8 cellular contexts compared by ENCODE assay signal in genomic region chr20:53585910-53586309, GRCh38. TPM values are rescaled to one million over a fixed set of nuclear protein-coding genes. Genes with fewer than 3 reads are reported as not detected.
A peak's percentile ranks its signal among the peaks of the same experiment; 100 is the strongest.
DNase-seq lines count a peak whose midpoint lies in the region; ATAC-seq and TF ChIP-seq lines count a peak whose summit lies in the region.
"Not testable (repeated sequence)": the region's sequence is repeated elsewhere in the genome, so short reads cannot be mapped to it uniquely, and the experiment has no call there.

No MANE protein-coding gene starts in this region.

- peaks cover 66% of the 10 kb centered on the region for H3K4me1 Mint-ChIP-seq in activated CD4-positive, alpha-beta T cell treated with anti-CD3 and anti-CD28 coated beads, Interleukin-2, amount 10 ng/mL, durations not matched to agents 24 days and 14 days
- H3K4me1 Mint-ChIP-seq in activated naive CD8-positive, alpha-beta T cell treated with anti-CD3 and anti-CD28 coated beads for 36 hours = peaks cover 69% of the 10 kb centered on the region
- H3K4me1 Mint-ChIP-seq in memory B cell = peaks cover 34% of the 10 kb centered on the region

- peak in 1 of 2 donors; percentile 17 for TF ChIP-seq POLR2A in sigmoid colon (IDR thresholded peaks at IDR 0.05)

- not testable (repeated sequence) for H3K4me3 ChIP-seq in DND-41 (ENCODE audit: low read depth in 1 of 2, low read length in 2 of 2); sigmoid colon
- peak overlapping the region; percentile 43 for H3K4me3 ChIP-seq in OCI-LY1 (ENCODE audit: low read depth, low read length, poor library complexity, severe bottlenecking)
- H3K4me3 ChIP-seq in upper lobe of right lung = peak overlapping the region; percentile 5

- not testable (repeated sequence) for TF ChIP-seq EP300 in sigmoid colon (IDR thresholded peaks at IDR 0.05)

- peak overlapping the region; percentile 81 for H3K4me3 Mint-ChIP-seq in activated CD4-positive, alpha-beta T cell treated with anti-CD3 and anti-CD28 coated beads, Interleukin-2, amount 10 ng/mL, durations not matched to agents 24 days and 14 days
- peak overlapping the region; percentile 68 for H3K4me3 Mint-ChIP-seq in activated naive CD8-positive, alpha-beta T cell treated with anti-CD3 and anti-CD28 coated beads for 36 hours
- H3K4me3 Mint-ChIP-seq in memory B cell = peak overlapping the region; percentile 67

- 42 to 64% methylated on average over 5 of the region's 5 CpGs for WGBS in sigmoid colon, 2 donors

- H3F3A ChIP-seq in OCI-LY1 (ENCODE audit: insufficient read depth, low read length) = not testable (repeated sequence)

- H3K27me3 ChIP-seq in DND-41 (ENCODE audit: insufficient read depth, low read length, poor library complexity); OCI-LY1 (ENCODE audit: insufficient read depth, low read length); sigmoid colon; upper lobe of right lung: not testable (repeated sequence)

- not testable (repeated sequence) for H3K9me3 ChIP-seq in DND-41 (ENCODE audit: insufficient read depth, low read length, severe bottlenecking); OCI-LY1 (ENCODE audit: low read length); sigmoid colon; upper lobe of right lung

- not testable (repeated sequence) for ATAC-seq in DND-41 (ENCODE audit: insufficient read depth, low read depth); memory B cell (ENCODE audit: low read depth); upper lobe of right lung

- H3K27me3 Mint-ChIP-seq in activated CD4-positive, alpha-beta T cell treated with anti-CD3 and anti-CD28 coated beads, Interleukin-2, amount 10 ng/mL, durations not matched to agents 24 days and 14 days; activated naive CD8-positive, alpha-beta T cell treated with anti-CD3 and anti-CD28 coated beads for 36 hours; memory B cell: not testable (repeated sequence)

- intact Hi-C loops in activated CD4-positive, alpha-beta T cell treated with anti-CD3 and anti-CD28 coated beads, Interleukin-2, amount 10 ng/mL, durations not matched to agents 24 days and 14 days (cut with micrococcal nuclease) = loop anchor here (10.0 kb wide), 1 partner anchor 511 kb away; no protein-coding TSS in a partner anchor
- intact Hi-C loops in sigmoid colon (cut with DNase I); upper lobe of right lung (cut with DNase I): not testable (repeated sequence)

- not testable (repeated sequence) for H2AFZ ChIP-seq in DND-41 (ENCODE audit: low read depth, low read length); OCI-LY1 (ENCODE audit: low read length)

- peaks cover 67% of the 10 kb centered on the region for H3K4me1 ChIP-seq in DND-41 (ENCODE audit: insufficient read depth, low read length)
- H3K4me1 ChIP-seq in OCI-LY1 (ENCODE audit: insufficient read depth, low read length, severe bottlenecking) = peaks cover 99% of the 10 kb centered on the region
- peaks cover 0 to 29% (median 15%) of the 10 kb centered on the region in 4 donors for H3K4me1 ChIP-seq in sigmoid colon
- H3K4me1 ChIP-seq in upper lobe of right lung = peaks cover 47% of the 10 kb centered on the region

- not testable (repeated sequence) for H3K9ac ChIP-seq in DND-41 (ENCODE audit: low read depth, low read length)
- peak overlapping the region; percentile 59; the same call in 1 of the 2 replicates for H3K9ac ChIP-seq in OCI-LY1 (ENCODE audit: low read length)

- TF ChIP-seq CTCF in DND-41 (IDR thresholded peaks at IDR 0.05; ENCODE audit: borderline replicate concordance, extremely low read depth, low read length, poor library complexity, severe bottlenecking); OCI-LY1 (IDR thresholded peaks at IDR 0.05; ENCODE audit: low read length); upper lobe of right lung (IDR thresholded peaks at IDR 0.05): not testable (repeated sequence)
- peak in 1 of 4 experiments; percentile 12 for TF ChIP-seq CTCF in sigmoid colon (IDR thresholded peaks at IDR 0.05)

- H3K27ac ChIP-seq in DND-41 (ENCODE audit: low read length) (peak overlapping the region; percentile 15; the same call in 1 of the 2 replicates), OCI-LY1 (ENCODE audit: low read depth, low read length, poor library complexity, severe bottlenecking) (peak overlapping the region; percentile 81), epithelial cell of prostate (peak overlapping the region; percentile 94), sigmoid colon (peak overlapping the region; percentile 38 to 79 (median 44)), upper lobe of right lung (peak overlapping the region; percentile 24)

- not testable (repeated sequence) for H3K9me2 ChIP-seq in OCI-LY1 (ENCODE audit: low read depth, low read length)

- H3K27ac Mint-ChIP-seq in activated CD4-positive, alpha-beta T cell treated with anti-CD3 and anti-CD28 coated beads, Interleukin-2, amount 10 ng/mL, durations not matched to agents 24 days and 14 days = peak overlapping the region; percentile 89
- H3K27ac Mint-ChIP-seq in activated naive CD8-positive, alpha-beta T cell treated with anti-CD3 and anti-CD28 coated beads for 36 hours = peak overlapping the region; percentile 98
- H3K27ac Mint-ChIP-seq in memory B cell = peak overlapping the region; percentile 86

- H3K36me3 ChIP-seq in DND-41 (ENCODE audit: insufficient read depth, low read length) = peaks cover 23% of the 10 kb centered on the region
- H3K36me3 ChIP-seq in OCI-LY1 (ENCODE audit: insufficient read depth, low read length) = peaks cover 22% of the 10 kb centered on the region
- H3K36me3 ChIP-seq in sigmoid colon = peaks cover 7 to 14% (median 12%) of the 10 kb centered on the region in 4 donors
- peaks cover 17% of the 10 kb centered on the region for H3K36me3 ChIP-seq in upper lobe of right lung

- peaks cover 30% of the 10 kb centered on the region for H4K20me1 ChIP-seq in DND-41 (ENCODE audit: insufficient read depth, low read length)
- not testable (repeated sequence) for H4K20me1 ChIP-seq in OCI-LY1 (ENCODE audit: insufficient read depth, low read length)

- not testable (repeated sequence) for H3K9me3 Mint-ChIP-seq in activated CD4-positive, alpha-beta T cell treated with anti-CD3 and anti-CD28 coated beads, Interleukin-2, amount 10 ng/mL, durations not matched to agents 24 days and 14 days; activated naive CD8-positive, alpha-beta T cell treated with anti-CD3 and anti-CD28 coated beads for 36 hours; memory B cell

- H3K79me2 ChIP-seq in DND-41 (ENCODE audit: insufficient read depth, low read length) = peaks cover 98% of the 10 kb centered on the region
- peaks cover 100% of the 10 kb centered on the region for H3K79me2 ChIP-seq in OCI-LY1 (ENCODE audit: insufficient read depth, low read length)

- not testable (repeated sequence) for H3K4me2 ChIP-seq in DND-41 (ENCODE audit: insufficient read depth, low read length)
- H3K4me2 ChIP-seq in OCI-LY1 (ENCODE audit: low read length) = peak overlapping the region; percentile 77

- not testable (repeated sequence) for DNase-seq in DND-41; activated CD4-positive, alpha-beta T cell treated with anti-CD3 and anti-CD28 coated beads, Interleukin-2, amount 10 ng/mL, durations not matched to agents 24 days and 14 days; activated naive CD8-positive, alpha-beta T cell treated with anti-CD3 and anti-CD28 coated beads for 36 hours; epithelial cell of prostate (ENCODE audit: low read depth, low spot score); memory B cell (ENCODE audit: low spot score in 2 of 2); sigmoid colon; upper lobe of right lung

- H3K36me3 Mint-ChIP-seq in activated CD4-positive, alpha-beta T cell treated with anti-CD3 and anti-CD28 coated beads, Interleukin-2, amount 10 ng/mL, durations not matched to agents 24 days and 14 days (ENCODE audit: low read depth) = peaks cover 34% of the 10 kb centered on the region
- peaks cover 35% of the 10 kb centered on the region for H3K36me3 Mint-ChIP-seq in activated naive CD8-positive, alpha-beta T cell treated with anti-CD3 and anti-CD28 coated beads for 36 hours
- H3K36me3 Mint-ChIP-seq in memory B cell = peaks cover 11% of the 10 kb centered on the region

RNA-seq across cellular contexts. Expression of gene ZNF217, which starts 7.7 kb away (rescaled TPM):
- total RNA-seq in activated CD4-positive, alpha-beta T cell treated with anti-CD3 and anti-CD28 coated beads, Interleukin-2, amount 10 ng/mL, durations not matched to agents 24 days and 14 days = 58.0 and 60.9 TPM in 2 replicates
- total RNA-seq in activated naive CD8-positive, alpha-beta T cell treated with anti-CD3 and anti-CD28 coated beads for 36 hours = 10 to 100 TPM; 55.6 to 59.0 TPM
- total RNA-seq in sigmoid colon (10 to 100 TPM; 11.4 to 20.2 (median 15.9) TPM), upper lobe of right lung (30.9 TPM)
- 10 to 100 TPM; 17.6 to 27.0 (median 21.0) TPM for polyA plus RNA-seq in sigmoid colon

Comparison
In these comparisons a context has a peak if more than half of its experiments do, and no peak if none do; other contexts are left out.
1. H3K27ac ChIP-seq: peak in every context shown above with its lines; median percentile 94 in epithelial cell of prostate; 81 in OCI-LY1; 44 in sigmoid colon; 24 in upper lobe of right lung; 15 in DND-41.